In genomic region chr6:43702522-43703440, GRCh38 we compare ENCODE assay signal across 8 cellular contexts. TPM values are rescaled to one million over a fixed set of nuclear protein-coding genes. Genes with fewer than 3 reads are reported as not detected.
DNase-seq lines count a peak whose midpoint lies in the region; ATAC-seq and TF ChIP-seq lines count a peak whose summit lies in the region.

No MANE protein-coding gene starts in this region.

- no peak for TF ChIP-seq CTCF in Calu3 (IDR thresholded peaks at IDR 0.05; ENCODE audit: unreplicated experiment)
- TF ChIP-seq CTCF in H9 (conservative IDR thresholded peaks at IDR 0.05), result no peak
- no peak for TF ChIP-seq CTCF in coronary artery (IDR thresholded peaks at IDR 0.05)

- DNase-seq in Calu3, result peak; percentile 98
- peak; percentile 97 for DNase-seq in H9
- peak; percentile 91 for DNase-seq in NT2/D1 (ENCODE audit: low read depth, low spot score)
- DNase-seq in coronary artery (ENCODE audit: low spot score), result peak; percentile 96
- DNase-seq in left kidney (ENCODE audit: low read depth, low spot score), result peak; percentile 97
- DNase-seq in stimulated activated naive B cell treated with anti-CD40 and anti-IgM and Interleukin-4, amounts not matched to agents 10 μg/mL and 1 μg/mL and 100 μg/mL, for 72 hours, result no peak
- DNase-seq in NCI-H1048 (lab: John Stamatoyannopoulos, UW), result no peak

- no CpG with 5 or more reads among the region's 15 CpGs for WGBS in H9 (ENCODE audit: extremely low coverage, insufficient read length, low lambda C conversion rate)

- no peaks in the 10 kb centered on the region for H3K79me1 ChIP-seq in H9 (ENCODE audit: insufficient read depth, low read depth, low read length, poor library complexity, severe bottlenecking)

- peak overlapping the region; percentile 11 for H3K4me2 ChIP-seq in H9 (ENCODE audit: insufficient read depth, insufficient read length, low read length)

- no TSS peak for BruUV-seq in Calu3 (replicated peaks; lab: Mats Ljungman, UMichigan)

- no peak overlapping the region for H3K14ac ChIP-seq in H9 (ENCODE audit: insufficient read depth, low read length)

- H4K8ac ChIP-seq in H9 (replicated peaks; ENCODE audit: insufficient read length, low read depth, low read length), result no peak overlapping the region

- H3K79me2 ChIP-seq in H9 (ENCODE audit: insufficient read depth, low read length), result no peaks in the 10 kb centered on the region

- H3K27me3 Mint-ChIP-seq in Calu3 (ENCODE audit: unreplicated experiment) (no peaks in the 10 kb centered on the region), H9 (ENCODE audit: low read depth) (no peaks in the 10 kb centered on the region)
- H3K27me3 Mint-ChIP-seq in stimulated activated naive B cell treated with anti-CD40 and anti-IgM and Interleukin-4, amounts not matched to agents 10 μg/mL and 1 μg/mL and 100 μg/mL, for 72 hours, result peaks cover 23 to 33% of the 10 kb centered on the region in 2 donors

- no peak overlapping the region for H2AFZ ChIP-seq in H9 (ENCODE audit: low read length)

- peaks cover 19% of the 10 kb centered on the region; the same call in 1 of the 2 replicates for H3K4me1 ChIP-seq in H9 (ENCODE audit: insufficient read depth, low read length)
- H3K4me1 ChIP-seq in NT2/D1 (ENCODE audit: insufficient read depth, insufficient read length), result peaks cover 8% of the 10 kb centered on the region

- no peak overlapping the region for H3T11ph ChIP-seq in H9 (ENCODE audit: low read length)

- peak overlapping the region; percentile 13 for H3K27ac ChIP-seq in H9 (ENCODE audit: insufficient read length, low read depth, low read length)
- peak overlapping the region; percentile 71 to 91 for H3K27ac ChIP-seq in coronary artery

- no peak overlapping the region for H2BK12ac ChIP-seq in H9 (ENCODE audit: insufficient read length, low read depth, low read length)

- H3K4me3 ChIP-seq in NT2/D1 (ENCODE audit: insufficient read length, low read depth), result no peak overlapping the region
- peak overlapping the region; percentile 36 for H3K4me3 ChIP-seq in coronary artery

- H3K27ac Mint-ChIP-seq in Calu3 (ENCODE audit: unreplicated experiment) (peak overlapping the region; percentile 58), H9 (peak overlapping the region; percentile 72 to 99 (median 81))
- no peak overlapping the region for H3K27ac Mint-ChIP-seq in stimulated activated naive B cell treated with anti-CD40 and anti-IgM and Interleukin-4, amounts not matched to agents 10 μg/mL and 1 μg/mL and 100 μg/mL, for 72 hours

- H2BK5ac ChIP-seq in H9 (ENCODE audit: insufficient read length, low read length), result no peak overlapping the region

- CTCF ChIA-PET in Calu3 (lab: Charles Lee), result interaction anchor here (0.5 to 1.8 kb wide), 12 partner anchors 12 to 333 kb away, joined by 3 to 14 read pairs (median 3); partner anchors contain the start of gene GTPBP2

- no peak overlapping the region for H4K5ac ChIP-seq in H9 (ENCODE audit: insufficient read length, low read depth, low read length)

- intact Hi-C loops in Calu3 (cut with micrococcal nuclease; ENCODE audit: unreplicated experiment), result loop anchor here (5.0 kb wide), 1 partner anchor 35 kb away; no protein-coding TSS in a partner anchor

- H3K23me2 ChIP-seq in H9 (ENCODE audit: insufficient read length, low read depth, low read length, poor library complexity, severe bottlenecking), result no peaks in the 10 kb centered on the region

- H3K18ac ChIP-seq in H9 (ENCODE audit: insufficient read length, low read depth, low read length), result peak overlapping the region; percentile 29

- no peak overlapping the region for H2AK5ac ChIP-seq in H9 (ENCODE audit: insufficient read length, low read length)

- H3K9me3 ChIP-seq in H9 (ENCODE audit: control insufficient read depth, low read depth, low read length) (no peaks in the 10 kb centered on the region), NT2/D1 (ENCODE audit: insufficient read depth, low read length) (no peaks in the 10 kb centered on the region)

- H3K56ac ChIP-seq in H9 (ENCODE audit: insufficient read length, low read depth, low read length), result no peak overlapping the region

- no peak overlapping the region for H2BK15ac ChIP-seq in H9 (ENCODE audit: low read depth, low read length)

- H3K4me1 Mint-ChIP-seq in Calu3 (ENCODE audit: low read depth, unreplicated experiment) (peaks cover 73% of the 10 kb centered on the region), H9 (peaks cover 79 to 87% of the 10 kb centered on the region in 2 experiments)
- H3K4me1 Mint-ChIP-seq in stimulated activated naive B cell treated with anti-CD40 and anti-IgM and Interleukin-4, amounts not matched to agents 10 μg/mL and 1 μg/mL and 100 μg/mL, for 72 hours, result peaks cover 31 to 50% of the 10 kb centered on the region in 2 donors

- H3K4ac ChIP-seq in H9 (ENCODE audit: low read depth, low read length), result no peak overlapping the region

- H3K36me3 Mint-ChIP-seq in Calu3 (ENCODE audit: insufficient read depth, unreplicated experiment) (peaks cover 34% of the 10 kb centered on the region), H9 (ENCODE audit: insufficient read depth in 1 of 3, low read depth in 3 of 3) (no peaks in the 10 kb centered on the region)
- H3K36me3 Mint-ChIP-seq in stimulated activated naive B cell treated with anti-CD40 and anti-IgM and Interleukin-4, amounts not matched to agents 10 μg/mL and 1 μg/mL and 100 μg/mL, for 72 hours, result no peaks in the 10 kb centered on the region

- H3K23ac ChIP-seq in H9 (ENCODE audit: insufficient read length, low read depth, low read length), result no peak overlapping the region

- peak overlapping the region; percentile 17 for H3K4me3 Mint-ChIP-seq in Calu3 (ENCODE audit: low read depth, unreplicated experiment)
- peak overlapping the region; percentile 34 to 74 for H3K4me3 Mint-ChIP-seq in H9
- no peak overlapping the region for H3K4me3 Mint-ChIP-seq in stimulated activated naive B cell treated with anti-CD40 and anti-IgM and Interleukin-4, amounts not matched to agents 10 μg/mL and 1 μg/mL and 100 μg/mL, for 72 hours

- no peak overlapping the region for H4K91ac ChIP-seq in H9 (ENCODE audit: insufficient read length, low read depth, low read length)

- no peaks in the 10 kb centered on the region for H3K27me3 ChIP-seq in H9 (ENCODE audit: insufficient read depth, low read length)
- H3K27me3 ChIP-seq in NT2/D1 (ENCODE audit: insufficient read depth, insufficient read length), result no peaks in the 10 kb centered on the region

- H2BK20ac ChIP-seq in H9 (ENCODE audit: low read depth, low read length, poor library complexity, severe bottlenecking), result no peak overlapping the region

- H3K36me3 ChIP-seq in NT2/D1 (ENCODE audit: insufficient read depth, insufficient read length, low read length), result no peaks in the 10 kb centered on the region

- peak; percentile 52 to 57 for ATAC-seq in stimulated activated naive B cell treated with anti-CD40 and anti-IgM and Interleukin-4, amounts not matched to agents 10 μg/mL and 1 μg/mL and 100 μg/mL, for 72 hours (replicated peaks)
- no peak for ATAC-seq in HG03342 (IDR thresholded peaks at IDR 0.05; ENCODE audit: unreplicated experiment)

- no peak overlapping the region for H3K9ac ChIP-seq in H9 (ENCODE audit: extremely low read depth, insufficient read length, low read length)
- H3K9ac ChIP-seq in NT2/D1 (ENCODE audit: insufficient read length, low read depth), result peak overlapping the region; percentile 38

- H2BK120ac ChIP-seq in H9 (ENCODE audit: low read depth, low read length, poor library complexity, severe bottlenecking), result no peak overlapping the region

- no peaks in the 10 kb centered on the region for H4K20me1 ChIP-seq in H9 (ENCODE audit: control insufficient read depth, insufficient read depth, insufficient read length)

- H3K9me3 Mint-ChIP-seq in Calu3 (ENCODE audit: low read depth, unreplicated experiment), result no peaks in the 10 kb centered on the region
- no peaks in the 10 kb centered on the region for H3K9me3 Mint-ChIP-seq in H9
- H3K9me3 Mint-ChIP-seq in stimulated activated naive B cell treated with anti-CD40 and anti-IgM and Interleukin-4, amounts not matched to agents 10 μg/mL and 1 μg/mL and 100 μg/mL, for 72 hours, result no peaks in the 10 kb centered on the region

RNA-seq across cellular contexts. Expression of gene MRPS18A, which starts 15.2 kb away (rescaled TPM):
- total RNA-seq in Calu3 (2022) (88.8 and 106 TPM in 2 replicates), H9 (2021) (65.1 and 67.3 TPM in 2 replicates)

RNA-seq across cellular contexts. Expression of gene RSPH9, which starts 57.9 kb away (rescaled TPM):
- total RNA-seq in Calu3 (2022) (0.15 and 0.19 TPM in 2 replicates), H9 (2021) (0.39 and 0.50 TPM in 2 replicates)

Comparison
In these comparisons a context has a peak if more than half of its experiments do, and no peak if none do; other contexts are left out.
1. DNase-seq: peak in Calu3 (single experiment), H9 (single experiment), NT2/D1 (single experiment), coronary artery (single experiment) and left kidney (single experiment); none in stimulated activated naive B cell treated with anti-CD40 and anti-IgM and Interleukin-4, amounts not matched to agents 10 μg/mL and 1 μg/mL and 100 μg/mL, for 72 hours (single experiment) and NCI-H1048 (single experiment).
2. H3K4me3 Mint-ChIP-seq: peak in Calu3 (single experiment) and H9 (2 of 2); none in stimulated activated naive B cell treated with anti-CD40 and anti-IgM and Interleukin-4, amounts not matched to agents 10 μg/mL and 1 μg/mL and 100 μg/mL, for 72 hours (0 of 2).